In genomic region chr17:74385201-74385600, GRCh38 we compare ENCODE assay signal across 37 cellular contexts. TPM values are rescaled to one million over a fixed set of nuclear protein-coding genes. Genes with fewer than 3 reads are reported as not detected.
"Had no signal": no experiment of that assay in that cellular context is flagged by ENCODE, and none has a peak within 500 bp of the region (broad histone marks: within the 10 kb centered on the region; RNA-seq: fewer than 3 reads in every experiment).

No MANE protein-coding gene starts in this region.

- DNase-seq: activated CD4-positive, alpha-beta memory T cell treated with anti-CD3 and anti-CD28 coated beads for 36 hours; activated CD4-positive, alpha-beta T cell treated with anti-CD3 and anti-CD28 coated beads for 36 hours; activated CD4-positive, alpha-beta T cell treated with anti-CD3 and anti-CD28 coated beads, Interleukin-2, amount 10 ng/mL, durations not matched to agents 24 days and 14 days; activated CD4-positive, CD25-positive, alpha-beta regulatory T cell; activated CD4-positive, CD25-positive, alpha-beta regulatory T cell treated with anti-CD3 and anti-CD28 coated beads, Interleukin-2, amount 50 U/mL, for 72 hours; activated CD8-positive, alpha-beta memory T cell treated with anti-CD3 and anti-CD28 coated beads, Interleukin-2, amount 10 ng/mL, durations not matched to agents 7 days and 5 days; activated CD8-positive, alpha-beta memory T cell treated with anti-CD3 and anti-CD28 coated beads, Interleukin-2, amount 50 U/mL, for 4 hours; activated CD8-positive, alpha-beta T cell treated with anti-CD3 and anti-CD28 coated beads, Interleukin-2, amount 10 ng/mL, durations not matched to agents 7 days and 5 days; activated effector memory CD4-positive, alpha-beta T cell treated with anti-CD3 and anti-CD28 coated beads, Interleukin-2, amount 50 U/mL, for 16 hours; activated naive CD4-positive, alpha-beta T cell treated with anti-CD3 and anti-CD28 coated beads, Interleukin-2, amount 10 ng/mL, durations not matched to agents 7 days and 5 days; activated T-cell treated with anti-CD3 and anti-CD28 coated beads, Interleukin-2, amount 50 U/mL, for 1 hour; activated T-cell treated with anti-CD3 and anti-CD28 coated beads, Interleukin-2, amount 50 U/mL, for 48 hours; amniotic stem cell; anterior cingulate cortex; brain microvascular endothelial cell; cortex of kidney; dermis blood vessel endothelial cell; effector CD4-positive, alpha-beta T cell; effector memory CD8-positive, alpha-beta T cell; esophagus squamous epithelium; foreskin melanocyte; heart right ventricle; T-helper 1 cell; T-helper 17 cell had no signal

- H3K36me3 Mint-ChIP-seq: activated CD4-positive, alpha-beta memory T cell treated with anti-CD3 and anti-CD28 coated beads for 36 hours; activated CD8-positive, alpha-beta memory T cell treated with anti-CD3 and anti-CD28 coated beads, Interleukin-2, amount 10 ng/mL, durations not matched to agents 7 days and 5 days; activated naive CD4-positive, alpha-beta T cell treated with anti-CD3 and anti-CD28 coated beads, Interleukin-2, amount 10 ng/mL, durations not matched to agents 7 days and 5 days; activated naive CD8-positive, alpha-beta T cell had no signal

- ATAC-seq: activated CD4-positive, alpha-beta T cell treated with anti-CD3 and anti-CD28 coated beads for 36 hours; activated CD8-positive, alpha-beta memory T cell treated with anti-CD3 and anti-CD28 coated beads, Interleukin-2, amount 10 ng/mL, durations not matched to agents 7 days and 5 days; activated CD8-positive, alpha-beta T cell treated with anti-CD3 and anti-CD28 coated beads, Interleukin-2, amount 10 ng/mL, durations not matched to agents 7 days and 5 days; effector memory CD8-positive, alpha-beta T cell; gastroesophageal sphincter; heart right ventricle; T-helper 17 cell had no signal

- H3K4me3 Mint-ChIP-seq: activated CD4-positive, alpha-beta memory T cell treated with anti-CD3 and anti-CD28 coated beads for 36 hours; activated CD4-positive, alpha-beta T cell treated with anti-CD3 and anti-CD28 coated beads for 36 hours; activated CD4-positive, alpha-beta T cell treated with anti-CD3 and anti-CD28 coated beads, Interleukin-2, amount 10 ng/mL, durations not matched to agents 24 days and 14 days; activated CD8-positive, alpha-beta memory T cell treated with anti-CD3 and anti-CD28 coated beads, Interleukin-2, amount 10 ng/mL, durations not matched to agents 7 days and 5 days; activated CD8-positive, alpha-beta T cell treated with anti-CD3 and anti-CD28 coated beads, Interleukin-2, amount 10 ng/mL, durations not matched to agents 7 days and 5 days; activated naive CD4-positive, alpha-beta T cell treated with anti-CD3 and anti-CD28 coated beads, Interleukin-2, amount 10 ng/mL, durations not matched to agents 7 days and 5 days; activated naive CD8-positive, alpha-beta T cell; activated T-helper 1 cell treated with anti-CD3 and anti-CD28 coated beads, Interleukin-12 subunit alpha, Interleukin-12 subunit beta, Interleukin-2, Interleukin-4 antibody, amounts not matched to agents 30 ng/mL and 10 ng/mL and 1 ng/mL, durations not matched to agents 14 hours and 24 hours and 36 hours; effector memory CD8-positive, alpha-beta T cell; T-helper 17 cell had no signal

- H3K27ac Mint-ChIP-seq: activated CD4-positive, alpha-beta memory T cell treated with anti-CD3 and anti-CD28 coated beads for 36 hours; activated CD4-positive, alpha-beta T cell treated with anti-CD3 and anti-CD28 coated beads for 36 hours; activated CD4-positive, alpha-beta T cell treated with anti-CD3 and anti-CD28 coated beads, Interleukin-2, amount 10 ng/mL, durations not matched to agents 24 days and 14 days; activated CD8-positive, alpha-beta memory T cell treated with anti-CD3 and anti-CD28 coated beads, Interleukin-2, amount 10 ng/mL, durations not matched to agents 7 days and 5 days; activated CD8-positive, alpha-beta T cell treated with anti-CD3 and anti-CD28 coated beads, Interleukin-2, amount 10 ng/mL, durations not matched to agents 7 days and 5 days; activated naive CD4-positive, alpha-beta T cell treated with anti-CD3 and anti-CD28 coated beads, Interleukin-2, amount 10 ng/mL, durations not matched to agents 7 days and 5 days; activated naive CD8-positive, alpha-beta T cell; activated T-helper 1 cell treated with anti-CD3 and anti-CD28 coated beads, Interleukin-12 subunit alpha, Interleukin-12 subunit beta, Interleukin-2, Interleukin-4 antibody, amounts not matched to agents 30 ng/mL and 10 ng/mL and 1 ng/mL, durations not matched to agents 14 hours and 24 hours and 36 hours; activated T-helper 2 cell treated with anti-CD3 and anti-CD28 coated beads, Interferon-gamma antibody, Interleukin-2, Interleukin-4, amounts not matched to agents 10 μg/mL and 5 μg/mL and 100 μg/mL, durations not matched to agents 14 hours and 24 hours and 36 hours; effector memory CD8-positive, alpha-beta T cell; T-helper 17 cell had no signal

- H3K9me3 Mint-ChIP-seq: activated CD4-positive, alpha-beta memory T cell treated with anti-CD3 and anti-CD28 coated beads for 36 hours; activated CD4-positive, alpha-beta T cell treated with anti-CD3 and anti-CD28 coated beads, Interleukin-2, amount 10 ng/mL, durations not matched to agents 24 days and 14 days; activated naive CD4-positive, alpha-beta T cell treated with anti-CD3 and anti-CD28 coated beads, Interleukin-2, amount 10 ng/mL, durations not matched to agents 7 days and 5 days; activated T-helper 1 cell treated with anti-CD3 and anti-CD28 coated beads, Interleukin-12 subunit alpha, Interleukin-12 subunit beta, Interleukin-2, Interleukin-4 antibody, amounts not matched to agents 30 ng/mL and 10 ng/mL and 1 ng/mL, durations not matched to agents 14 hours and 24 hours and 36 hours; activated T-helper 2 cell treated with anti-CD3 and anti-CD28 coated beads, Interferon-gamma antibody, Interleukin-2, Interleukin-4, amounts not matched to agents 10 μg/mL and 5 μg/mL and 100 μg/mL, durations not matched to agents 14 hours and 24 hours and 36 hours; effector memory CD8-positive, alpha-beta T cell had no signal

- H3K4me1 Mint-ChIP-seq: activated CD4-positive, alpha-beta T cell treated with anti-CD3 and anti-CD28 coated beads for 36 hours had no signal

- H3K27me3 Mint-ChIP-seq: activated CD4-positive, alpha-beta T cell treated with anti-CD3 and anti-CD28 coated beads for 36 hours; activated naive CD8-positive, alpha-beta T cell had no signal

RNA-seq across cellular contexts. Expression of gene GPR142, which starts 17.9 kb away (rescaled TPM):
- total RNA-seq: activated CD4-positive, alpha-beta memory T cell treated with anti-CD3 and anti-CD28 coated beads for 36 hours; activated CD4-positive, alpha-beta T cell treated with anti-CD3 and anti-CD28 coated beads for 36 hours; activated CD4-positive, alpha-beta T cell treated with anti-CD3 and anti-CD28 coated beads, Interleukin-2, amount 10 ng/mL, durations not matched to agents 24 days and 14 days; activated CD8-positive, alpha-beta memory T cell treated with anti-CD3 and anti-CD28 coated beads for 36 hours; activated CD8-positive, alpha-beta memory T cell treated with anti-CD3 and anti-CD28 coated beads, Interleukin-2, amount 10 ng/mL, durations not matched to agents 7 days and 5 days; activated CD8-positive, alpha-beta T cell treated with anti-CD3 and anti-CD28 coated beads, Interleukin-2, amount 10 ng/mL, durations not matched to agents 7 days and 5 days; activated T-helper 1 cell treated with anti-CD3 and anti-CD28 coated beads, Interleukin-12 subunit alpha, Interleukin-12 subunit beta, Interleukin-2, Interleukin-4 antibody, amounts not matched to agents 30 ng/mL and 10 ng/mL and 1 ng/mL, durations not matched to agents 14 hours and 24 hours and 36 hours; activated T-helper 2 cell treated with anti-CD3 and anti-CD28 coated beads, Interferon-gamma antibody, Interleukin-2, Interleukin-4, amounts not matched to agents 10 μg/mL and 5 μg/mL and 100 μg/mL, durations not matched to agents 14 hours and 24 hours and 36 hours; astrocyte; bronchial epithelial cell; chondrocyte; endothelial cell of umbilical vein; fibroblast of lung; fibroblast of villous mesenchyme; glomerular endothelial cell; T-helper 17 cell had no signal

RNA-seq across cellular contexts. Expression of gene BTBD17, which starts 23.5 kb away (rescaled TPM):
- total RNA-seq: activated CD4-positive, alpha-beta memory T cell treated with anti-CD3 and anti-CD28 coated beads for 36 hours; activated CD4-positive, alpha-beta T cell treated with anti-CD3 and anti-CD28 coated beads for 36 hours; activated CD4-positive, alpha-beta T cell treated with anti-CD3 and anti-CD28 coated beads, Interleukin-2, amount 10 ng/mL, durations not matched to agents 24 days and 14 days; activated CD8-positive, alpha-beta memory T cell treated with anti-CD3 and anti-CD28 coated beads for 36 hours; activated CD8-positive, alpha-beta memory T cell treated with anti-CD3 and anti-CD28 coated beads, Interleukin-2, amount 10 ng/mL, durations not matched to agents 7 days and 5 days; activated CD8-positive, alpha-beta T cell treated with anti-CD3 and anti-CD28 coated beads, Interleukin-2, amount 10 ng/mL, durations not matched to agents 7 days and 5 days; activated T-helper 1 cell treated with anti-CD3 and anti-CD28 coated beads, Interleukin-12 subunit alpha, Interleukin-12 subunit beta, Interleukin-2, Interleukin-4 antibody, amounts not matched to agents 30 ng/mL and 10 ng/mL and 1 ng/mL, durations not matched to agents 14 hours and 24 hours and 36 hours; activated T-helper 2 cell treated with anti-CD3 and anti-CD28 coated beads, Interferon-gamma antibody, Interleukin-2, Interleukin-4, amounts not matched to agents 10 μg/mL and 5 μg/mL and 100 μg/mL, durations not matched to agents 14 hours and 24 hours and 36 hours; astrocyte; bronchial epithelial cell; cardiac septum; chondrocyte; endothelial cell of umbilical vein; esophagus squamous epithelium; fibroblast of villous mesenchyme; gastroesophageal sphincter; glomerular endothelial cell; heart right ventricle; T-helper 17 cell had no signal

RNA-seq across cellular contexts. Expression of gene GPRC5C, which starts 46.7 kb away (rescaled TPM):
- total RNA-seq: activated CD8-positive, alpha-beta memory T cell treated with anti-CD3 and anti-CD28 coated beads, Interleukin-2, amount 10 ng/mL, durations not matched to agents 7 days and 5 days; activated T-helper 1 cell treated with anti-CD3 and anti-CD28 coated beads, Interleukin-12 subunit alpha, Interleukin-12 subunit beta, Interleukin-2, Interleukin-4 antibody, amounts not matched to agents 30 ng/mL and 10 ng/mL and 1 ng/mL, durations not matched to agents 14 hours and 24 hours and 36 hours; endothelial cell of umbilical vein had no signal

RNA-seq across cellular contexts. Expression of gene KIF19, which starts 59.2 kb away (rescaled TPM):
- total RNA-seq: astrocyte, bronchial epithelial cell, chondrocyte, fibroblast of villous mesenchyme had no signal
